9 cellular contexts compared by ENCODE assay signal in the genomic region with DNA sequence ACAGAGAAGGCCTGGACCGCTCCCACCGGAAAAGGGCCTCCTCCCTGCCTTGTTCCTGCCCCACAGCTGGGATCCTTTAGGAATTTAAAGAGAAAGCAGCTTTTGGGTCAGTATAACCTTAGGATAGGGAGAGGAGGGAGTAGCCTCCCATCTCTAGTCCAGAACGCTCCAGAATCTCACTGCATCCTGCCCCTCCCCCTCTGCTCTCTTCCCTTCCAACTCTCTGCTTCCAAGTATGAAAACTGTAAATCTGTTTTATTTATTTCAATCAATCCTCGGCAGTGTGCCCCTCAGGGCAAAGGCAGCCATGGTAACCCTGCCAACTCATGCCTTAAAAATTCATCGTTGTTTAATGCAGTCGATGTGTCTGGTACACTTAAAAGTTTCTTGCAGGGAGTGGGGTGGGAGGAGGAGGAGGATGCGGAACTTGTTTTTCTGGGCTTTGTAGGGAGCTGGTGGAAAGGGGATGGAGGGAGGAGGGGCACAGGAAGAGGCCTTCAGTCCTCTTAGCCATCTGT. TPM values are rescaled to one million over a fixed set of nuclear protein-coding genes. Genes with fewer than 3 reads are reported as not detected.
DNase-seq lines count a peak whose midpoint lies in the region; ATAC-seq lines count a peak whose summit lies in the region.
"Had no signal": no experiment of that assay in that cellular context is flagged by ENCODE, and none has a peak within 500 bp of the region (broad histone marks: within the 10 kb centered on the region; RNA-seq: fewer than 3 reads in every experiment).

No MANE protein-coding gene starts in this region.

- H3K4me3 ChIP-seq in SJSA1 = no peak overlapping the region
- H3K4me3 ChIP-seq in rectal smooth muscle tissue (ENCODE audit: low read length) = no peak overlapping the region

- H3K4me1 ChIP-seq in SJSA1 (replicated peaks) (peaks cover 61% of the 10 kb centered on the region), rectal smooth muscle tissue (ENCODE audit: control insufficient read depth, insufficient read depth, low read length) (peaks cover 55% of the 10 kb centered on the region)

- H3K27ac ChIP-seq in SJSA1 (peak overlapping the region; percentile 87), rectal smooth muscle tissue (ENCODE audit: low read depth, low read length) (peak overlapping the region; percentile 90)

- no peaks in the 10 kb centered on the region for H3K27me3 ChIP-seq in SJSA1 (replicated peaks)
- H3K27me3 ChIP-seq in rectal smooth muscle tissue (ENCODE audit: control insufficient read depth, insufficient read depth, low read length) = no peaks in the 10 kb centered on the region

- peak; percentile 72 for DNase-seq in Caki2 (ENCODE audit: low read depth)
- DNase-seq in SJSA1 (ENCODE audit: low read depth in 1 of 2, low spot score in 2 of 2) = peak; percentile 91 to 94
- peak; percentile 96 for DNase-seq in fibroblast of gingiva (ENCODE audit: low read depth)
- no peak for DNase-seq in stimulated activated CD4-positive, alpha-beta T cell treated with anti-CD3 and anti-CD28 coated beads, Interleukin-2, amount 100 ng/mL, for 48 hours
- DNase-seq: activated T-cell treated with anti-CD3 and anti-CD28 coated beads, Interleukin-2, amount 50 U/mL, for 72 hours had no signal

- H3K9me3 ChIP-seq in SJSA1 (replicated peaks) = no peaks in the 10 kb centered on the region

- ATAC-seq in GM19467 (IDR thresholded peaks at IDR 0.05; ENCODE audit: unreplicated experiment) = no peak
- no peak for ATAC-seq in HG03097 (IDR thresholded peaks at IDR 0.05; ENCODE audit: low FRiP score, unreplicated experiment)
- no peak for ATAC-seq in HG03520 (IDR thresholded peaks at IDR 0.05; ENCODE audit: unreplicated experiment)
- ATAC-seq: activated T-cell treated with anti-CD3 and anti-CD28 coated beads, Interleukin-2, amount 50 U/mL, for 72 hours had no signal

- in situ Hi-C loops in Caki2 (cut with HindIII; ENCODE audit: low pct_unique_long_range_greater_than_20kb, low sequenced_read_pairs) = no loop called here

- H3K36me3 ChIP-seq in SJSA1 = no peaks in the 10 kb centered on the region
- H3K36me3 ChIP-seq in rectal smooth muscle tissue (ENCODE audit: control insufficient read depth, insufficient read depth, low read length) = no peaks in the 10 kb centered on the region

- no peak overlapping the region for H3K9ac ChIP-seq in rectal smooth muscle tissue (ENCODE audit: low read length)

RNA-seq across cellular contexts. Expression of gene MTSS2, which starts 21.2 kb away (rescaled TPM):
- 5.3 and 6.8 TPM in 2 replicates for total RNA-seq in Caki2 (2014; rRNA removed; shearing (Covaris generic); ENCODE audit: low replicate concordance)
- total RNA-seq in SJSA1 (2014; rRNA removed; shearing (Covaris generic)) = 20.7 and 22.6 TPM in 2 replicates

Comparison
In these comparisons a context has a peak if more than half of its experiments do, and no peak if none do; other contexts are left out.
1. DNase-seq: peak in Caki2 (single experiment), SJSA1 (2 of 2) and fibroblast of gingiva (single experiment); none in stimulated activated CD4-positive, alpha-beta T cell treated with anti-CD3 and anti-CD28 coated beads, Interleukin-2, amount 100 ng/mL, for 48 hours (0 of 2).